8 cellular contexts compared by ENCODE assay signal in genomic region chr15:40493089-40493840, GRCh38. TPM values are rescaled to one million over a fixed set of nuclear protein-coding genes. Genes with fewer than 3 reads are reported as not detected.
DNase-seq lines count a peak whose midpoint lies in the region; ATAC-seq and TF ChIP-seq lines count a peak whose summit lies in the region.

No MANE protein-coding gene starts in this region.

- no peak for TF ChIP-seq POLR2A in gastrocnemius medialis (IDR thresholded peaks at IDR 0.05)
- TF ChIP-seq POLR2A in transverse colon (IDR thresholded peaks at IDR 0.05) = no peak

- no peaks in the 10 kb centered on the region for H3K79me2 ChIP-seq in DND-41 (ENCODE audit: insufficient read depth, low read length)
- H3K79me2 ChIP-seq in osteoblast (ENCODE audit: insufficient read depth, low read length) = no peaks in the 10 kb centered on the region

- H3K4me3 ChIP-seq in DND-41 (ENCODE audit: low read depth in 1 of 2, low read length in 2 of 2) = no peak overlapping the region
- no peak overlapping the region for H3K4me3 ChIP-seq in osteoblast (ENCODE audit: insufficient read depth, low read length)
- no peak overlapping the region for H3K4me3 ChIP-seq in gastrocnemius medialis
- H3K4me3 ChIP-seq in transverse colon = no peak overlapping the region

- H3K9me3 ChIP-seq in DND-41 (ENCODE audit: insufficient read depth, low read length, severe bottlenecking) = no peaks in the 10 kb centered on the region
- no peaks in the 10 kb centered on the region for H3K9me3 ChIP-seq in osteoblast (ENCODE audit: low read depth, low read length)
- H3K9me3 ChIP-seq in gastrocnemius medialis = no peaks in the 10 kb centered on the region
- no peaks in the 10 kb centered on the region for H3K9me3 ChIP-seq in transverse colon

- H3K27me3 ChIP-seq in DND-41 (ENCODE audit: insufficient read depth, low read length, poor library complexity) (no peaks in the 10 kb centered on the region), osteoblast (ENCODE audit: insufficient read depth, low read length) (peaks cover 18% of the 10 kb centered on the region), gastrocnemius medialis (no peaks in the 10 kb centered on the region), transverse colon (no peaks in the 10 kb centered on the region)

- 81 to 86% methylated on average over 5 to 8 of the region's 8 CpGs for WGBS in transverse colon (ENCODE audit: low coverage in 1 of 2), 2 donors

- TF ChIP-seq CTCF in DND-41 (IDR thresholded peaks at IDR 0.05; ENCODE audit: borderline replicate concordance, extremely low read depth, low read length, poor library complexity, severe bottlenecking) = no peak
- no peak for TF ChIP-seq CTCF in osteoblast (IDR thresholded peaks at IDR 0.05; ENCODE audit: extremely low read depth, low read depth, low read length)
- no peak for TF ChIP-seq CTCF in gastrocnemius medialis (IDR thresholded peaks at IDR 0.05 in 4 of 5, conservative IDR thresholded peaks at IDR 0.05 in 1 of 5)
- no peak for TF ChIP-seq CTCF in transverse colon (IDR thresholded peaks at IDR 0.05)

- TF ChIP-seq EP300 in transverse colon (IDR thresholded peaks at IDR 0.05; ENCODE audit: low read depth) = no peak

- H3K27ac ChIP-seq in DND-41 (ENCODE audit: low read length) (no peak overlapping the region), osteoblast (ENCODE audit: low read depth, low read length) (no peak overlapping the region), gastrocnemius medialis (no peak overlapping the region), transverse colon (no peak overlapping the region)

- H3K36me3 ChIP-seq in DND-41 (ENCODE audit: insufficient read depth, low read length) (no peaks in the 10 kb centered on the region), osteoblast (ENCODE audit: insufficient read depth, low read length) (no peaks in the 10 kb centered on the region), gastrocnemius medialis (no peaks in the 10 kb centered on the region), transverse colon (no peaks in the 10 kb centered on the region)

- H2AFZ ChIP-seq in DND-41 (ENCODE audit: low read depth, low read length) (no peak overlapping the region), osteoblast (ENCODE audit: low read length) (no peak overlapping the region)

- in situ Hi-C loops in gastrocnemius medialis (cut with MboI; ENCODE audit: low sequenced_read_pairs in 4 of 4) (no loop called here), transverse colon (cut with MboI; ENCODE audit: low pct_ligation_motif_present in 1 of 4, low pct_unique_long_range_greater_than_20kb in 1 of 4, low sequenced_read_pairs in 3 of 4) (no loop called here)

- H4K20me1 ChIP-seq in DND-41 (ENCODE audit: insufficient read depth, low read length) = no peaks in the 10 kb centered on the region
- no peaks in the 10 kb centered on the region for H4K20me1 ChIP-seq in osteoblast (ENCODE audit: insufficient read depth, low read length)

- H3K4me1 ChIP-seq in DND-41 (ENCODE audit: insufficient read depth, low read length) = peaks cover 16% of the 10 kb centered on the region
- H3K4me1 ChIP-seq in osteoblast (ENCODE audit: insufficient read depth, low read length) = peaks cover 11% of the 10 kb centered on the region
- no peaks in the 10 kb centered on the region for H3K4me1 ChIP-seq in gastrocnemius medialis
- no peaks in the 10 kb centered on the region for H3K4me1 ChIP-seq in transverse colon

- H3K4me2 ChIP-seq in DND-41 (ENCODE audit: insufficient read depth, low read length) (peak overlapping the region; percentile 17; the same call in 1 of the 2 replicates), osteoblast (ENCODE audit: insufficient read depth, low read length) (peak overlapping the region; percentile 7)

- H3K9ac ChIP-seq in DND-41 (ENCODE audit: low read depth, low read length) = no peak overlapping the region

- peak; percentile 66 for DNase-seq in DND-41
- peak; percentile 60 for DNase-seq in RKO (ENCODE audit: low spot score)
- DNase-seq in activated T-cell treated with anti-CD3 and anti-CD28 coated beads for 48 hours (ENCODE audit: low read depth) = peak; percentile 51
- DNase-seq in osteoblast (ENCODE audit: insufficient read length, low spot score, missing footprints) = no peak
- no peak for DNase-seq in gastrocnemius medialis
- DNase-seq in NCI-H2196 (lab: John Stamatoyannopoulos, UW; ENCODE audit: unreplicated experiment) = no peak
- DNase-seq in transverse colon = no peak

- peak; percentile 97 for ATAC-seq in DND-41 (ENCODE audit: insufficient read depth, low read depth)
- no peak for ATAC-seq in gastrocnemius medialis
- ATAC-seq in GM21576 (IDR thresholded peaks at IDR 0.05; ENCODE audit: unreplicated experiment) = no peak

- intact Hi-C loops in gastrocnemius medialis (cut with DNase I; ENCODE audit: low total_unique reads) = no loop called here
- intact Hi-C loops in transverse colon (cut with DNase I; ENCODE audit: low total_unique reads) = no loop called here

RNA-seq across cellular contexts. Expression of gene CHST14, which starts 22.5 kb away (rescaled TPM):
- 13.4 and 13.6 TPM in 2 replicates for total RNA-seq in osteoblast
- 1 to 10 TPM; 3.0 to 5.2 (median 3.9) TPM for total RNA-seq in gastrocnemius medialis
- 1 to 10 TPM in 3 of 4 donors, not detected in 1; 2.9 to 8.8 (median 4.1) TPM for total RNA-seq in transverse colon

RNA-seq across cellular contexts. Expression of gene BAHD1, which starts 52.5 kb away (rescaled TPM):
- total RNA-seq in osteoblast (10.0 and 10.5 TPM in 2 replicates), gastrocnemius medialis (10 to 100 TPM in 3 of 4 donors, 1 to 10 TPM in 1; 8.8 to 27.4 (median 13.5) TPM), transverse colon (10 to 100 TPM in 3 of 4 donors, 1 to 10 TPM in 1; 9.0 to 35.5 (median 26.4) TPM)

Comparison
In these comparisons a context has a peak if more than half of its experiments do, and no peak if none do; other contexts are left out.
1. DNase-seq: peak in DND-41 (single experiment), RKO (single experiment) and activated T-cell treated with anti-CD3 and anti-CD28 coated beads for 48 hours (single experiment); none in osteoblast (single experiment), gastrocnemius medialis (0 of 2), NCI-H2196 (single experiment) and transverse colon (single experiment).